Comparison of ENCODE assay signal across 11 cellular contexts in genomic region chr2:196459539-196459938, GRCh38.
DNase-seq lines count a peak whose midpoint lies in the region; ATAC-seq and TF ChIP-seq lines count a peak whose summit lies in the region.
"Had no signal": no experiment of that assay in that cellular context is flagged by ENCODE, and none has a peak within 500 bp of the region (broad histone marks: within the 10 kb centered on the region; RNA-seq: fewer than 3 reads in every experiment).

No MANE protein-coding gene starts in this region.

- peak overlapping the region; percentile 18 for H3K4me3 ChIP-seq in coronary artery

- no peak for TF ChIP-seq CTCF in coronary artery (IDR thresholded peaks at IDR 0.05)

- DNase-seq in AG20443 (ENCODE audit: low spot score) (peak; percentile 18), OCI-M2 (lab: John Stamatoyannopoulos, UW; ENCODE audit: unreplicated experiment) (peak; percentile 19), coronary artery (ENCODE audit: low spot score) (no peak), NCI-H510A treated with DMSO at 0.1 percent for 48 hours (lab: John Stamatoyannopoulos, UW) (no peak), left lobe of liver (ENCODE audit: low spot score) (no peak), activated gamma-delta T cell treated with Interleukin-2 at 50 U/mL for 16 hours (no peak), NCI-H187 (lab: John Stamatoyannopoulos, UW) (no peak)
- DNase-seq: activated T-cell treated with anti-CD3 and anti-CD28 coated beads for 4 hours; CD8-positive, alpha-beta T cell; right cardiac atrium had no signal

- no peak overlapping the region for H3K27ac ChIP-seq in coronary artery

- ATAC-seq in GM21529 (IDR thresholded peaks at IDR 0.05; ENCODE audit: unreplicated experiment) (peak; percentile 44), left lobe of liver (no peak)
- ATAC-seq: CD8-positive, alpha-beta T cell; right cardiac atrium had no signal

Comparison
In these comparisons a context has a peak if more than half of its experiments do, and no peak if none do; other contexts are left out.
1. DNase-seq: peak in AG20443 (single experiment) and OCI-M2 (single experiment); none in coronary artery (single experiment), NCI-H510A treated with DMSO at 0.1 percent for 48 hours (single experiment), left lobe of liver (single experiment), activated gamma-delta T cell treated with Interleukin-2 at 50 U/mL for 16 hours (single experiment) and NCI-H187 (0 of 2).